21 cellular contexts compared by ENCODE assay signal in genomic region chr10:130193033-130193432, GRCh38.
"Had no signal": no experiment of that assay in that cellular context is flagged by ENCODE, and none has a peak within 500 bp of the region (broad histone marks: within the 10 kb centered on the region; RNA-seq: fewer than 3 reads in every experiment).

No MANE protein-coding gene starts in this region.

- H3K27me3 Mint-ChIP-seq: IgD-negative memory B cell had no signal

- H3K4me1 ChIP-seq: SJCRH30 had no signal

- FAIRE-seq: K562 had no signal

- H3K27ac ChIP-seq: KMS-11, SJCRH30 had no signal

- DNase-seq: Kasumi-1, MM.1S, NCI-H1092 treated with DMSO at 0.1 percent for 48 hours, NCI-H1436, NCI-H187, NCI-H2029, NCI-H2081 treated with DMSO at 0.1 percent for 48 hours, NCI-H2171, NCI-H226, NCI-H446, NCI-H510A, NCI-H524 treated with DMSO at 0.1 percent for 48 hours, NCI-H69, NCI-H774, SHP77 treated with DMSO at 0.1 percent for 48 hours, SJCRH30 had no signal

- H3K9me3 ChIP-seq: SJCRH30 had no signal

- ATAC-seq: K562, Right ventricle myocardium inferior, SK-N-SH treated with all-trans-retinoic acid at 6 μM for 48 hours had no signal

- H3K27me3 ChIP-seq: SJCRH30 had no signal

- H3K4me2 ChIP-seq: KMS-11 had no signal

- H3K36me3 ChIP-seq: SJCRH30 had no signal

- H3K9me3 Mint-ChIP-seq: IgD-negative memory B cell had no signal

- H3K4me3 ChIP-seq: K562, SJCRH30 had no signal

- H3K9ac ChIP-seq: KMS-11 had no signal

- H3K27ac Mint-ChIP-seq: IgD-negative memory B cell had no signal

- H3K4me3 Mint-ChIP-seq: IgD-negative memory B cell had no signal
